In genomic region chr11:64876835-64877341, GRCh38 we compare ENCODE assay signal across 8 cellular contexts. TPM values are rescaled to one million over a fixed set of nuclear protein-coding genes. Genes with fewer than 3 reads are reported as not detected.
DNase-seq lines count a peak whose midpoint lies in the region; ATAC-seq, FAIRE-seq and TF ChIP-seq lines count a peak whose summit lies in the region.

No MANE protein-coding gene starts in this region.

- DNase-seq in GM04504 (ENCODE audit: low read depth): peak; percentile 50
- DNase-seq in RCC 7860 (ENCODE audit: low spot score): peak; percentile 44
- no peak for DNase-seq in epithelial cell of prostate (ENCODE audit: low read depth, low spot score)
- DNase-seq in osteoblast (ENCODE audit: insufficient read length, low spot score, missing footprints): no peak
- no peak for DNase-seq in NCI-H345 (lab: John Stamatoyannopoulos, UW)
- no peak for DNase-seq in stimulated activated CD4-positive, alpha-beta T cell treated with anti-CD3 and anti-CD28 coated beads, Interleukin-2, amount 100 ng/mL, for 24 hours
- DNase-seq in stimulated activated naive CD4-positive, alpha-beta T cell treated with Interleukin-2 at 50 U/mL for 16 hours (lab: John Stamatoyannopoulos, UW): no peak

- peak overlapping the region; percentile 69 for H3K27ac ChIP-seq in epithelial cell of prostate
- peak overlapping the region; percentile 83 for H3K27ac ChIP-seq in osteoblast (ENCODE audit: low read depth, low read length)

- TF ChIP-seq CTCF in osteoblast (IDR thresholded peaks at IDR 0.05; ENCODE audit: extremely low read depth, low read depth, low read length): no peak

- no peaks in the 10 kb centered on the region for H3K27me3 ChIP-seq in osteoblast (ENCODE audit: insufficient read depth, low read length)

- H3K4me1 ChIP-seq in osteoblast (ENCODE audit: insufficient read depth, low read length): peaks cover 37% of the 10 kb centered on the region

- ATAC-seq in HG02678 (IDR thresholded peaks at IDR 0.05; ENCODE audit: unreplicated experiment): no peak

- peaks cover 21% of the 10 kb centered on the region for H3K36me3 ChIP-seq in osteoblast (ENCODE audit: insufficient read depth, low read length)

- H3K9me3 ChIP-seq in osteoblast (ENCODE audit: low read depth, low read length): no peaks in the 10 kb centered on the region

- peak overlapping the region; percentile 94 for H3K4me2 ChIP-seq in osteoblast (ENCODE audit: insufficient read depth, low read length)

- peaks cover 58% of the 10 kb centered on the region for H3K79me2 ChIP-seq in osteoblast (ENCODE audit: insufficient read depth, low read length)

- peak overlapping the region; percentile 90 for H3K4me3 ChIP-seq in osteoblast (ENCODE audit: insufficient read depth, low read length)

- FAIRE-seq in RCC 7860 (lab: Jason Lieb, UNC): no peak

- no peak overlapping the region for H2AFZ ChIP-seq in osteoblast (ENCODE audit: low read length)

- H4K20me1 ChIP-seq in osteoblast (ENCODE audit: insufficient read depth, low read length): peaks cover 50% of the 10 kb centered on the region

RNA-seq across cellular contexts. Expression of gene EHD1, which starts 1.5 kb away (rescaled TPM):
- total RNA-seq in osteoblast: 51.3 and 51.4 TPM in 2 replicates

RNA-seq across cellular contexts. Expression of gene CDC42BPG, which starts 32.4 kb away (rescaled TPM):
- total RNA-seq in osteoblast: under 0.01 and 0.29 TPM in 2 replicates

RNA-seq across cellular contexts. Expression of gene ATG2A, which starts 40.1 kb away (rescaled TPM):
- 20.0 and 25.7 TPM in 2 replicates for total RNA-seq in osteoblast

RNA-seq across cellular contexts. Expression of gene PPP2R5B, which starts 47.6 kb away (rescaled TPM):
- total RNA-seq in osteoblast: 6.2 and 6.8 TPM in 2 replicates

RNA-seq across cellular contexts. Expression of gene GPHA2, which starts 58.8 kb away (rescaled TPM):
- total RNA-seq in osteoblast: not detected in 2 replicates

Comparison
In these comparisons a context has a peak if more than half of its experiments do, and no peak if none do; other contexts are left out.
1. DNase-seq: peak in GM04504 (single experiment) and RCC 7860 (single experiment); none in epithelial cell of prostate (single experiment), osteoblast (single experiment), NCI-H345 (single experiment), stimulated activated CD4-positive, alpha-beta T cell treated with anti-CD3 and anti-CD28 coated beads, Interleukin-2, amount 100 ng/mL, for 24 hours (0 of 2) and stimulated activated naive CD4-positive, alpha-beta T cell treated with Interleukin-2 at 50 U/mL for 16 hours (single experiment).